1 cellular context compared by ENCODE assay signal in genomic region chr22:22125579-22126468, GRCh38.
TF ChIP-seq lines count a peak whose summit lies in the region.

No MANE protein-coding gene starts in this region.

TF ChIP-seq in K562, 482 proteins besides CTCF, POLR2A, EP300 and RAD21 (continued from another document and continues in another):
- TF ChIP-seq, protein P1, sequence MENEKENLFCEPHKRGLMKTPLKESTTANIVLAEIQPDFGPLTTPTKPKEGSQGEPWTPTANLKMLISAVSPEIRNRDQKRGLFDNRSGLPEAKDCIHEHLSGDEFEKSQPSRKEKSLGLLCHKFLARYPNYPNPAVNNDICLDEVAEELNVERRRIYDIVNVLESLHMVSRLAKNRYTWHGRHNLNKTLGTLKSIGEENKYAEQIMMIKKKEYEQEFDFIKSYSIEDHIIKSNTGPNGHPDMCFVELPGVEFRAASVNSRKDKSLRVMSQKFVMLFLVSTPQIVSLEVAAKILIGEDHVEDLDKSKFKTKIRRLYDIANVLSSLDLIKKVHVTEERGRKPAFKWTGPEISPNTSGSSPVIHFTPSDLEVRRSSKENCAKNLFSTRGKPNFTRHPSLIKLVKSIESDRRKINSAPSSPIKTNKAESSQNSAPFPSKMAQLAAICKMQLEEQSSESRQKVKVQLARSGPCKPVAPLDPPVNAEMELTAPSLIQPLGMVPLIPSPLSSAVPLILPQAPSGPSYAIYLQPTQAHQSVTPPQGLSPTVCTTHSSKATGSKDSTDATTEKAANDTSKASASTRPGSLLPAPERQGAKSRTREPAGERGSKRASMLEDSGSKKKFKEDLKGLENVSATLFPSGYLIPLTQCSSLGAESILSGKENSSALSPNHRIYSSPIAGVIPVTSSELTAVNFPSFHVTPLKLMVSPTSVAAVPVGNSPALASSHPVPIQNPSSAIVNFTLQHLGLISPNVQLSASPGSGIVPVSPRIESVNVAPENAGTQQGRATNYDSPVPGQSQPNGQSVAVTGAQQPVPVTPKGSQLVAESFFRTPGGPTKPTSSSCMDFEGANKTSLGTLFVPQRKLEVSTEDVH (IDR thresholded peaks at IDR 0.05; ENCODE audit: low read depth, partially characterized antibody), result no peak
- TF ChIP-seq IRF2 (CRISPR knock-in tag; IDR thresholded peaks at IDR 0.05) (0 out of 2 replicates have a peak, but pooled peaks have one; percentile 78), PHF20 (IDR thresholded peaks at IDR 0.05; ENCODE audit: partially characterized antibody) (peak; percentile 1), MAZ (CRISPR knock-in tag; conservative IDR thresholded peaks at IDR 0.05 in 1 of 2, IDR thresholded peaks at IDR 0.05 in 1 of 2) (peak in 1 of 2 experiments; percentile 46; a peak in 2 of 4 replicates), CLOCK (CRISPR knock-in tag; IDR thresholded peaks at IDR 0.05; ENCODE audit: borderline replicate concordance) (no peak), GATA2 (CRISPR knock-in tag; IDR thresholded peaks at IDR 0.05) (0 out of 2 replicates have a peak, but pooled peaks have one; percentile 26), TEAD4 (IDR thresholded peaks at IDR 0.05; ENCODE audit: low read length) (no peak), TEAD4 (CRISPR knock-in tag; IDR thresholded peaks at IDR 0.05; ENCODE audit: borderline replicate concordance) (peak; percentile 74; the same call in 1 of the 2 replicates), MAX (CRISPR knock-in tag; IDR thresholded peaks at IDR 0.05) (0 out of 2 replicates have a peak, but pooled peaks have one; percentile 48), BRCA1 (IDR thresholded peaks at IDR 0.05) (no peak), BRCA1 (CRISPR knock-in tag; IDR thresholded peaks at IDR 0.05) (peak; percentile 90; the same call in 1 of the 2 replicates), ATF1 (CRISPR knock-in tag; IDR thresholded peaks at IDR 0.05) (no peak), ATF1 (tag; IDR thresholded peaks at IDR 0.05) (no peak), ZNF780A (CRISPR knock-in tag; IDR thresholded peaks at IDR 0.05) (no peak), HDAC3 (IDR thresholded peaks at IDR 0.05; ENCODE audit: borderline replicate concordance, partially characterized antibody) (no peak), SMAD1 (IDR thresholded peaks at IDR 0.05; ENCODE audit: low read depth, low read length, partially characterized antibody) (no peak), MLX (CRISPR knock-in tag; conservative IDR thresholded peaks at IDR 0.05) (0 out of 4 replicates have a peak, but pooled peaks of 1 of the 2 experiments have one; percentile 41), ZNF143 (CRISPR knock-in tag; IDR thresholded peaks at IDR 0.05) (0 out of 2 replicates have a peak, but pooled peaks have one; percentile 40), RFX5 (IDR thresholded peaks at IDR 0.05; ENCODE audit: low read depth, low read length) (no peak), CEBPG (CRISPR knock-in tag; IDR thresholded peaks at IDR 0.05) (0 out of 2 replicates have a peak, but pooled peaks have one; percentile 7), CEBPG (tag; conservative IDR thresholded peaks at IDR 0.05 in 1 of 2, IDR thresholded peaks at IDR 0.05 in 1 of 2) (no peak), FOXJ3 (CRISPR knock-in tag; IDR thresholded peaks at IDR 0.05) (no peak), HMGN3 (IDR thresholded peaks at IDR 0.05; ENCODE audit: borderline replicate concordance, extremely low read depth, insufficient read length, low read depth, low read length) (peak; percentile 38), MYBL2 (IDR thresholded peaks at IDR 0.05; ENCODE audit: low read depth) (no peak), MYBL2 (CRISPR knock-in tag; IDR thresholded peaks at IDR 0.05; ENCODE audit: borderline replicate concordance) (0 out of 2 replicates have a peak, but pooled peaks have one; percentile 17), ZNF408 (CRISPR knock-in tag; IDR thresholded peaks at IDR 0.05; ENCODE audit: low read depth) (peak; percentile 41; the same call in 1 of the 2 replicates), ETV5 (CRISPR knock-in tag; IDR thresholded peaks at IDR 0.05; ENCODE audit: low read depth) (peak; percentile 20; the same call in 1 of the 2 replicates), PURB (CRISPR knock-in tag; IDR thresholded peaks at IDR 0.05; ENCODE audit: low read depth) (0 out of 2 replicates have a peak, but pooled peaks have one; percentile 78), RFX7 (CRISPR knock-in tag; IDR thresholded peaks at IDR 0.05) (no peak), GABPA (tag; conservative IDR thresholded peaks at IDR 0.05; ENCODE audit: low read depth) (no peak), XRCC4 (IDR thresholded peaks at IDR 0.05; ENCODE audit: extremely low read depth, insufficient read depth, insufficient read length) (no peak), ZFP91 (CRISPR knock-in tag; IDR thresholded peaks at IDR 0.05) (no peak), ZNF121 (CRISPR knock-in tag; conservative IDR thresholded peaks at IDR 0.05) (no peak), ZSCAN32 (CRISPR knock-in tag; IDR thresholded peaks at IDR 0.05) (no peak), TSHZ1 (CRISPR knock-in tag; IDR thresholded peaks at IDR 0.05) (0 out of 2 replicates have a peak, but pooled peaks have one; percentile 3), STAG1 (CRISPR knock-in tag; IDR thresholded peaks at IDR 0.05; ENCODE audit: borderline replicate concordance) (peak; percentile 20; the same call in 1 of the 2 replicates), POLR3G (IDR thresholded peaks at IDR 0.05; ENCODE audit: extremely low read depth, insufficient read length, insufficient replicate concordance) (no peak), SNIP1 (IDR thresholded peaks at IDR 0.05; ENCODE audit: low read depth) (no peak), ETS2 (tag; IDR thresholded peaks at IDR 0.05; ENCODE audit: borderline replicate concordance, poor library complexity, severe bottlenecking) (no peak)
- TF ChIP-seq, protein P2, sequence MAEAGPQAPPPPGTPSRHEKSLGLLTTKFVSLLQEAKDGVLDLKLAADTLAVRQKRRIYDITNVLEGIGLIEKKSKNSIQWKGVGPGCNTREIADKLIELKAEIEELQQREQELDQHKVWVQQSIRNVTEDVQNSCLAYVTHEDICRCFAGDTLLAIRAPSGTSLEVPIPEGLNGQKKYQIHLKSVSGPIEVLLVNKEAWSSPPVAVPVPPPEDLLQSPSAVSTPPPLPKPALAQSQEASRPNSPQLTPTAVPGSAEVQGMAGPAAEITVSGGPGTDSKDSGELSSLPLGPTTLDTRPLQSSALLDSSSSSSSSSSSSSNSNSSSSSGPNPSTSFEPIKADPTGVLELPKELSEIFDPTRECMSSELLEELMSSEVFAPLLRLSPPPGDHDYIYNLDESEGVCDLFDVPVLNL (CRISPR knock-in tag; IDR thresholded peaks at IDR 0.05; ENCODE audit: low read depth), result 0 out of 2 replicates have a peak, but pooled peaks have one; percentile 30
- TF ChIP-seq, protein P3, sequence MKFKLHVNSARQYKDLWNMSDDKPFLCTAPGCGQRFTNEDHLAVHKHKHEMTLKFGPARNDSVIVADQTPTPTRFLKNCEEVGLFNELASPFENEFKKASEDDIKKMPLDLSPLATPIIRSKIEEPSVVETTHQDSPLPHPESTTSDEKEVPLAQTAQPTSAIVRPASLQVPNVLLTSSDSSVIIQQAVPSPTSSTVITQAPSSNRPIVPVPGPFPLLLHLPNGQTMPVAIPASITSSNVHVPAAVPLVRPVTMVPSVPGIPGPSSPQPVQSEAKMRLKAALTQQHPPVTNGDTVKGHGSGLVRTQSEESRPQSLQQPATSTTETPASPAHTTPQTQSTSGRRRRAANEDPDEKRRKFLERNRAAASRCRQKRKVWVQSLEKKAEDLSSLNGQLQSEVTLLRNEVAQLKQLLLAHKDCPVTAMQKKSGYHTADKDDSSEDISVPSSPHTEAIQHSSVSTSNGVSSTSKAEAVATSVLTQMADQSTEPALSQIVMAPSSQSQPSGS (CRISPR knock-in tag; IDR thresholded peaks at IDR 0.05), result 0 out of 2 replicates have a peak, but pooled peaks have one; percentile 28
- TF ChIP-seq, protein P4, sequence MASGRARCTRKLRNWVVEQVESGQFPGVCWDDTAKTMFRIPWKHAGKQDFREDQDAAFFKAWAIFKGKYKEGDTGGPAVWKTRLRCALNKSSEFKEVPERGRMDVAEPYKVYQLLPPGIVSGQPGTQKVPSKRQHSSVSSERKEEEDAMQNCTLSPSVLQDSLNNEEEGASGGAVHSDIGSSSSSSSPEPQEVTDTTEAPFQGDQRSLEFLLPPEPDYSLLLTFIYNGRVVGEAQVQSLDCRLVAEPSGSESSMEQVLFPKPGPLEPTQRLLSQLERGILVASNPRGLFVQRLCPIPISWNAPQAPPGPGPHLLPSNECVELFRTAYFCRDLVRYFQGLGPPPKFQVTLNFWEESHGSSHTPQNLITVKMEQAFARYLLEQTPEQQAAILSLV (tag; IDR thresholded peaks at IDR 0.05), result no peak
- TF ChIP-seq, protein P5, sequence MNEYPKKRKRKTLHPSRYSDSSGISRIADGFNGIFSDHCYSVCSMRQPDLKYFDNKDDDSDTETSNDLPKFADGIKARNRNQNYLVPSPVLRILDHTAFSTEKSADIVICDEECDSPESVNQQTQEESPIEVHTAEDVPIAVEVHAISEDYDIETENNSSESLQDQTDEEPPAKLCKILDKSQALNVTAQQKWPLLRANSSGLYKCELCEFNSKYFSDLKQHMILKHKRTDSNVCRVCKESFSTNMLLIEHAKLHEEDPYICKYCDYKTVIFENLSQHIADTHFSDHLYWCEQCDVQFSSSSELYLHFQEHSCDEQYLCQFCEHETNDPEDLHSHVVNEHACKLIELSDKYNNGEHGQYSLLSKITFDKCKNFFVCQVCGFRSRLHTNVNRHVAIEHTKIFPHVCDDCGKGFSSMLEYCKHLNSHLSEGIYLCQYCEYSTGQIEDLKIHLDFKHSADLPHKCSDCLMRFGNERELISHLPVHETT (CRISPR knock-in tag; conservative IDR thresholded peaks at IDR 0.05 in 1 of 2, IDR thresholded peaks at IDR 0.05 in 1 of 2), result 0 out of 4 replicates have a peak, but pooled peaks of 1 of the 2 experiments have one; percentile 25
- TF ChIP-seq, protein P6, sequence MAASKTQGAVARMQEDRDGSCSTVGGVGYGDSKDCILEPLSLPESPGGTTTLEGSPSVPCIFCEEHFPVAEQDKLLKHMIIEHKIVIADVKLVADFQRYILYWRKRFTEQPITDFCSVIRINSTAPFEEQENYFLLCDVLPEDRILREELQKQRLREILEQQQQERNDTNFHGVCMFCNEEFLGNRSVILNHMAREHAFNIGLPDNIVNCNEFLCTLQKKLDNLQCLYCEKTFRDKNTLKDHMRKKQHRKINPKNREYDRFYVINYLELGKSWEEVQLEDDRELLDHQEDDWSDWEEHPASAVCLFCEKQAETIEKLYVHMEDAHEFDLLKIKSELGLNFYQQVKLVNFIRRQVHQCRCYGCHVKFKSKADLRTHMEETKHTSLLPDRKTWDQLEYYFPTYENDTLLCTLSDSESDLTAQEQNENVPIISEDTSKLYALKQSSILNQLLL (CRISPR knock-in tag; IDR thresholded peaks at IDR 0.05; ENCODE audit: borderline replicate concordance), result peak; percentile 78; the same call in 1 of the 2 replicates
